Comparison of ENCODE assay signal across 1 cellular context in the genomic region with DNA sequence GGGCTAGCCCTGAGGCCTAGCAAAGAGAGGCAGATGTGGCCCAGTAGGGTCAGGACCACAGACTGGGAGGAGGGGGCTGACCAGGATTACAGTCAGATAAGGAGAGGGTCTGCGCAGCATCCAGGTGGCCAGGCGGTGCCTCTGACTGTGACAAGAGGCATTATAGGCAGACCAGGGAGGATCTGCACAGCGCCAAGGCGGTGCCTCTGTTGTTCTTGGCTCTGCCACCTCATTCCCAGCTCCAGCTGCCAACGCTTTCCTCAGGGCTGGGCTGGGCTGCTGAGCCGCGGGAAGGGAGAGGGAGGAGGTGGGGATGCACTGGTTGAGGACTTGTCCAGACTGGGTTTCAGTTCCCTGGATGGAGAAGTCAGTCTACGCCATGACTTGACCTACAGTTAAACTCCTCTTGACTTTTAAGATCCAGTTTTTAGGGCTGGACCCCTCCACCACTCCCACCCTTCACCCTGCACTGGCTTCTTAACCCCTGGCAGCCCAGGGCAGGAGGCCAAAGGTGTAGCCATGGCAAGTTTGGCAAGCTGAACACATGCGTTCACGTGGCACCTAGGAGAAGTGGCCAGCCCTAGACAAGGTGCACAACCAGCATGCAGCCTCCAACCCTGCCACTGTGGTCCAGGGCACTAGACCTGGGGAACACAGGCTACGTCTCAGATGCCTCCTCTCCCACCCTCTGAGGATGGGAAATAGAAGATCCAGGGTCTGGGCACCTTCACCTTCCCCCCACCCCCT.
TF ChIP-seq lines count a peak whose summit lies in the region.

No MANE protein-coding gene starts in this region.

TF ChIP-seq in endothelial cell of umbilical vein, 7 proteins besides CTCF, POLR2A, EP300 and RAD21:
- TF ChIP-seq MYC (IDR thresholded peaks at IDR 0.05; ENCODE audit: low read depth, low read length) = no peak
- TF ChIP-seq POLR2AphosphoS5 (IDR thresholded peaks at IDR 0.05; ENCODE audit: insufficient read depth, low read depth, low read length) = no peak
- TF ChIP-seq FOS (IDR thresholded peaks at IDR 0.05; ENCODE audit: borderline replicate concordance, insufficient read depth, low read length) = no peak
- no peak for TF ChIP-seq EZH2 (IDR thresholded peaks at IDR 0.05; ENCODE audit: borderline replicate concordance, low read depth, low read length, severe bottlenecking)
- TF ChIP-seq, protein P1, sequence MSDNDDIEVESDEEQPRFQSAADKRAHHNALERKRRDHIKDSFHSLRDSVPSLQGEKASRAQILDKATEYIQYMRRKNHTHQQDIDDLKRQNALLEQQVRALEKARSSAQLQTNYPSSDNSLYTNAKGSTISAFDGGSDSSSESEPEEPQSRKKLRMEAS (IDR thresholded peaks at IDR 0.05; ENCODE audit: insufficient read depth, insufficient read length) = no peak
- TF ChIP-seq GATA2 (IDR thresholded peaks at IDR 0.05; ENCODE audit: insufficient read depth, insufficient read length, low read depth, low read length) = no peak
- TF ChIP-seq JUN (IDR thresholded peaks at IDR 0.05; ENCODE audit: borderline replicate concordance, insufficient read depth, insufficient read length, low read depth) = no peak
